In genomic region chr3:50239649-50240048, GRCh38 we compare ENCODE assay signal across 11 cellular contexts. TPM values are rescaled to one million over a fixed set of nuclear protein-coding genes. Genes with fewer than 3 reads are reported as not detected.
A peak's percentile ranks its signal among the peaks of the same experiment; 100 is the strongest.
DNase-seq lines count a peak whose midpoint lies in the region; ATAC-seq, FAIRE-seq and TF ChIP-seq lines count a peak whose summit lies in the region.
"Had no signal": no experiment of that assay in that cellular context is flagged by ENCODE, and none has a peak within 500 bp of the region (broad histone marks: within the 10 kb centered on the region; RNA-seq: fewer than 3 reads in every experiment).

No MANE protein-coding gene starts in this region.

- peaks cover 21% of the 10 kb centered on the region; the same call in 1 of the 2 replicates for H3K23me2 ChIP-seq in H1 (ENCODE audit: low read depth, low read length)

- no peak overlapping the region for H2AFZ ChIP-seq in H1 (ENCODE audit: low read length)

- no peaks in the 10 kb centered on the region for H3K9me3 ChIP-seq in CD8-positive, alpha-beta T cell (ENCODE audit: low read length)
- no peaks in the 10 kb centered on the region for H3K9me3 ChIP-seq in Peyer's patch
- H3K9me3 ChIP-seq in H1 (ENCODE audit: insufficient read depth in 2 of 2, low read depth in 1 of 2, low read length in 1 of 2) = no peaks in the 10 kb centered on the region
- no peaks in the 10 kb centered on the region for H3K9me3 ChIP-seq in prostate gland
- H3K9me3 ChIP-seq in SJCRH30 (replicated peaks) = no peaks in the 10 kb centered on the region
- no peaks in the 10 kb centered on the region for H3K9me3 ChIP-seq in MG63

- peak overlapping the region; percentile 96 for H3K27ac Mint-ChIP-seq in CD8-positive, alpha-beta T cell

- TF ChIP-seq EP300 in H1 (IDR thresholded peaks at IDR 0.05; ENCODE audit: borderline replicate concordance in 1 of 2, low read depth in 2 of 2, low read length in 2 of 2) = no peak

- POLR2A ChIA-PET in CD8-positive, alpha-beta T cell (lab: Charles Lee) = no interaction called here
- POLR2A ChIA-PET in H1 (lab: Charles Lee; ENCODE audit: partially characterized antibody) = interaction anchor here (1.1 to 3.4 kb wide), 5 partner anchors 11 to 44 kb away, joined by 3 to 41 read pairs (median 9); no protein-coding TSS in a partner anchor
- POLR2A ChIA-PET in HEK293T (lab: Yijun Ruan, JAX) = interaction anchor here (1.0 kb wide), 1 partner anchor 11 kb away, joined by 3 read pairs; no protein-coding TSS in a partner anchor

- no peak for DNase-seq in CD8-positive, alpha-beta T cell
- DNase-seq in Peyer's patch (no peak), H1 (ENCODE audit: low read depth in 1 of 2, low spot score in 2 of 2) (no peak), prostate gland (ENCODE audit: low spot score) (no peak), HEK293T (ENCODE audit: extremely low spot score) (no peak), SJCRH30 (no peak), MG63 (no peak)
- DNase-seq: head of caudate nucleus, NCI-H1417 treated with DMSO at 0.1 percent for 48 hours, posterior cingulate gyrus had no signal

- no peak overlapping the region for H3K23ac ChIP-seq in H1 (ENCODE audit: insufficient read length)

- H4K8ac ChIP-seq in H1 (ENCODE audit: extremely low read depth, insufficient read depth, low read length) = no peak overlapping the region

- H3K36me3 Mint-ChIP-seq in CD8-positive, alpha-beta T cell = peaks cover 49% of the 10 kb centered on the region

- no peak for FAIRE-seq in H1 (lab: Jason Lieb, UNC)

- peak overlapping the region; percentile 96 for H3K4me3 Mint-ChIP-seq in CD8-positive, alpha-beta T cell

- peaks cover 13% of the 10 kb centered on the region for H3K36me3 ChIP-seq in CD8-positive, alpha-beta T cell (ENCODE audit: insufficient read depth, low read length)
- H3K36me3 ChIP-seq in Peyer's patch = peaks cover 0 to 2% (median 0%) of the 10 kb centered on the region in 3 donors
- peaks cover 0 to 3% (median 0%) of the 10 kb centered on the region in 4 experiments; a peak in 1 of 8 replicates for H3K36me3 ChIP-seq in H1 (ENCODE audit: control insufficient read depth in 2 of 4, insufficient read depth in 4 of 4, low read length in 3 of 4)
- no peaks in the 10 kb centered on the region for H3K36me3 ChIP-seq in prostate gland
- H3K36me3 ChIP-seq in SJCRH30 = no peaks in the 10 kb centered on the region
- H3K36me3 ChIP-seq in MG63 = no peaks in the 10 kb centered on the region

- H4K91ac ChIP-seq in H1 (replicated peaks; ENCODE audit: insufficient read length, low read length) = no peak overlapping the region

- H3K56ac ChIP-seq in H1 (replicated peaks; ENCODE audit: insufficient read length, low read depth, low read length) = no peak overlapping the region

- peak overlapping the region; percentile 56; the same call in 1 of the 2 replicates for H2BK20ac ChIP-seq in H1 (ENCODE audit: low read length)

- no peaks in the 10 kb centered on the region for H3K27me3 Mint-ChIP-seq in CD8-positive, alpha-beta T cell (ENCODE audit: low read depth)

- H3K27ac ChIP-seq in CD8-positive, alpha-beta T cell (ENCODE audit: low read depth, low read length) = no peak overlapping the region
- H3K27ac ChIP-seq in Peyer's patch = peak overlapping the region in 3 of 4 donors; percentile 93 to 95 (median 94)
- no peak overlapping the region for H3K27ac ChIP-seq in H1 (ENCODE audit: low read depth, low read length)
- peak overlapping the region; percentile 84 to 89 for H3K27ac ChIP-seq in prostate gland
- H3K27ac ChIP-seq in SJCRH30 = no peak overlapping the region

- 0 out of 4 replicates have a peak, but pooled peaks of 1 of the 2 experiments have one; percentile 8 for TF ChIP-seq RAD21 in H1 (IDR thresholded peaks at IDR 0.05 in 1 of 2, conservative IDR thresholded peaks at IDR 0.05 in 1 of 2; ENCODE audit: low read depth in 2 of 2, low read length in 2 of 2)

- H2AK5ac ChIP-seq in H1 (ENCODE audit: low read depth, low read length) = no peak overlapping the region

- H3K18ac ChIP-seq in H1 (ENCODE audit: extremely low read depth, low read length) = peak overlapping the region; percentile 62; the same call in 1 of the 2 replicates

- no peak overlapping the region for H3K4ac ChIP-seq in H1 (replicated peaks; ENCODE audit: insufficient read length, low read depth, low read length)

- 0 out of 2 replicates have a peak overlapping the region, but pooled peaks have one; percentile 18 for H2BK5ac ChIP-seq in H1 (ENCODE audit: low read depth, low read length)

- no peak overlapping the region for H3K14ac ChIP-seq in H1 (ENCODE audit: insufficient read length)

- no peak overlapping the region for H3K4me3 ChIP-seq in CD8-positive, alpha-beta T cell (ENCODE audit: low read depth, low read length)
- no peak overlapping the region for H3K4me3 ChIP-seq in Peyer's patch
- H3K4me3 ChIP-seq in H1 (ENCODE audit: extremely low read depth in 1 of 4, insufficient read depth in 2 of 4, low read depth in 3 of 4, low read length in 4 of 4) = 0 out of 8 replicates have a peak overlapping the region, but pooled peaks of 1 of the 4 experiments have one; percentile 14
- H3K4me3 ChIP-seq in prostate gland = no peak overlapping the region
- no peak overlapping the region for H3K4me3 ChIP-seq in SJCRH30
- no peak overlapping the region for H3K4me3 ChIP-seq in MG63

- 0 out of 2 replicates have a peak overlapping the region, but pooled peaks have one; percentile 31 for H2BK15ac ChIP-seq in H1 (ENCODE audit: low read length)

- no peaks in the 10 kb centered on the region for H3K9me3 Mint-ChIP-seq in CD8-positive, alpha-beta T cell

- TF ChIP-seq POLR2A in Peyer's patch (IDR thresholded peaks at IDR 0.05) (no peak), H1 (IDR thresholded peaks at IDR 0.05; ENCODE audit: control extremely low read depth in 1 of 2, low read depth in 2 of 2, low read length in 2 of 2) (no peak), prostate gland (IDR thresholded peaks at IDR 0.05) (no peak)

- no peak for ATAC-seq in CD8-positive, alpha-beta T cell
- ATAC-seq in HG03039 (IDR thresholded peaks at IDR 0.05; ENCODE audit: unreplicated experiment) = no peak

- H3K9ac ChIP-seq in H1 (replicated peaks in 1 of 4; ENCODE audit: extremely low read depth in 1 of 4, low read depth in 3 of 4, low read length in 3 of 4) = no peak overlapping the region

- no peak overlapping the region for H4K5ac ChIP-seq in H1 (ENCODE audit: insufficient read length, low read depth, low read length)

- CTCF ChIA-PET in CD8-positive, alpha-beta T cell (lab: Charles Lee) = interaction anchor here (3.0 to 13.6 kb wide), 3 partner anchors 12 to 45 kb away, joined by 12 to 257 read pairs (median 16); no protein-coding TSS in a partner anchor
- CTCF ChIA-PET in H1 (lab: Charles Lee; ENCODE audit: partially characterized antibody) (interaction anchor here (1.7 to 53.5 kb wide), 4 partner anchors 18 to 116 kb away, joined by 5 to 2149 read pairs (median 1135); partner anchors contain the start of genes GNAI2, GNAT1, LSMEM2 and SEMA3B), HEK293T (lab: Yijun Ruan, JAX) (no interaction called here)

- no peaks in the 10 kb centered on the region for H3K27me3 ChIP-seq in CD8-positive, alpha-beta T cell (ENCODE audit: insufficient read depth, low read length)
- H3K27me3 ChIP-seq in Peyer's patch (no peaks in the 10 kb centered on the region), H1 (replicated peaks in 1 of 4; ENCODE audit: control insufficient read depth in 3 of 4, extremely low read depth in 1 of 4, insufficient read depth in 3 of 4, low read length in 3 of 4) (no peaks in the 10 kb centered on the region), prostate gland (replicated peaks; ENCODE audit: insufficient read depth) (no peaks in the 10 kb centered on the region), SJCRH30 (no peaks in the 10 kb centered on the region), MG63 (no peaks in the 10 kb centered on the region)

- peaks cover 23% of the 10 kb centered on the region for H3K79me1 ChIP-seq in H1 (ENCODE audit: low read depth, low read length)

- peak overlapping the region; percentile 33 to 96; a peak in 3 of 4 replicates for H3K4me2 ChIP-seq in H1 (ENCODE audit: insufficient read depth in 1 of 2, low read depth in 2 of 2, low read length in 2 of 2)

- no peak overlapping the region for H2BK120ac ChIP-seq in H1 (replicated peaks; ENCODE audit: low read depth, low read length)

- peaks cover 15 to 41% of the 10 kb centered on the region in 2 experiments for H4K20me1 ChIP-seq in H1 (replicated peaks in 1 of 2; ENCODE audit: control insufficient read depth in 1 of 2, insufficient read depth in 2 of 2, low read length in 2 of 2)

- H2BK12ac ChIP-seq in H1 (ENCODE audit: low read depth, low read length) = 0 out of 2 replicates have a peak overlapping the region, but pooled peaks have one; percentile 31

- H3K4me1 Mint-ChIP-seq in CD8-positive, alpha-beta T cell (ENCODE audit: low read depth) = peaks cover 62% of the 10 kb centered on the region

- intact Hi-C loops in CD8-positive, alpha-beta T cell (cut with DNase I, micrococcal nuclease) = loop anchor here (5.0 to 10.0 kb wide), 5 partner anchors 98 to 1145 kb away; partner anchors contain the start of genes APEH (in 1 of the 2), CYB561D2 (in 1 of the 2), MANF (in 1 of the 2) and NPRL2 (in 1 of the 2)
- intact Hi-C loops in prostate gland (cut with DNase I) = loop anchor here (5.0 kb wide), 1 partner anchor 83 kb away; the partner anchor contains the start of gene HYAL2

- peaks cover 72% of the 10 kb centered on the region for H3K4me1 ChIP-seq in CD8-positive, alpha-beta T cell (ENCODE audit: insufficient read depth, low read length)
- H3K4me1 ChIP-seq in Peyer's patch (peaks cover 4 to 77% (median 63%) of the 10 kb centered on the region in 4 donors), H1 (replicated peaks in 1 of 4; ENCODE audit: control insufficient read depth in 3 of 4, insufficient read depth in 4 of 4, low read length in 3 of 4) (peaks cover 6 to 67% (median 61%) of the 10 kb centered on the region in 4 experiments), prostate gland (replicated peaks) (peaks cover 25% of the 10 kb centered on the region), SJCRH30 (peaks cover 3% of the 10 kb centered on the region; the same call in 1 of the 2 replicates)

- 71% methylated on average over 4 of the region's 4 CpGs; no CpG with 5 or more reads in 1 of the 2 experiments for WGBS in H1 (ENCODE audit: extremely low coverage in 1 of 2, insufficient coverage in 1 of 2, insufficient read length in 1 of 2, insufficient replicate concordance in 2 of 2, low coverage in 1 of 2, low lambda C conversion rate in 2 of 2, missing lambda C conversion rate in 1 of 2), 2 experiments
- 77% methylated on average over 4 of the region's 4 CpGs for WGBS in prostate gland

- TF ChIP-seq CTCF in CD8-positive, alpha-beta T cell (IDR thresholded peaks at IDR 0.05) = no peak
- TF ChIP-seq CTCF in Peyer's patch (IDR thresholded peaks at IDR 0.05) (no peak), H1 (IDR thresholded peaks at IDR 0.05; ENCODE audit: control extremely low read depth in 1 of 3, insufficient read depth in 1 of 3, low read depth in 1 of 3, low read length in 3 of 3) (peak in 1 of 3 experiments; percentile 12; a peak in 1 of 4 replicates), prostate gland (IDR thresholded peaks at IDR 0.05) (no peak)

- H3K79me2 ChIP-seq in H1 (ENCODE audit: control insufficient read depth in 1 of 2, insufficient read depth in 2 of 2, low read length in 2 of 2) = peaks cover 33 to 82% of the 10 kb centered on the region in 2 experiments

RNA-seq across cellular contexts. Expression of gene GNAI2, which starts 3.6 kb away (rescaled TPM):
- total RNA-seq in CD8-positive, alpha-beta T cell = 100 to 1,000 TPM; 185 to 192 TPM
- total RNA-seq in Peyer's patch (100 to 1,000 TPM in 2 of 4 donors, 10 to 100 TPM in 2; 71.8 to 178 (median 98.4) TPM), prostate gland (100 to 1,000 TPM; 118 to 301 TPM)
- 168 and 169 TPM in 2 replicates for total RNA-seq in H1 (2021; fragmentation: NEBNext Ultra II Directional; extraction: Animal tissue kit (Norgen Biotek cat#: 25700))
- polyA plus RNA-seq in H1 (2011; rRNA removed) = 516 and 539 TPM in 2 replicates
- polyA plus RNA-seq in H1 (2011; cell fraction: cytosol; rRNA removed) = 378 TPM
- 319 TPM for polyA plus RNA-seq in H1 (2011; cell fraction: nucleus; rRNA removed)
- polyA plus RNA-seq in H1 (2012, experiment 1 of 2) = 135 to 260 TPM (median 228 TPM) in 4 replicates
- polyA plus RNA-seq in H1 (2012, experiment 2 of 2) = 195 TPM
- 215 TPM for polyA plus RNA-seq in H1 (2013, experiment 1 of 2)
- polyA plus RNA-seq in H1 (2013, experiment 2 of 2) = 242 TPM
- polyA minus RNA-seq in H1 (2011; rRNA and poly(A)+ RNA removed) = 310 and 337 TPM in 2 replicates
- polyA minus RNA-seq in H1 (2011; cell fraction: cytosol; rRNA and poly(A)+ RNA removed) = 106 TPM
- 98.5 TPM for polyA minus RNA-seq in H1 (2011; cell fraction: nucleus; rRNA and poly(A)+ RNA removed)
- total RNA-seq in SJCRH30 (2014; rRNA removed; shearing (Covaris generic)) = 63.8 and 64.7 TPM in 2 replicates
- total RNA-seq in MG63 (2014; rRNA removed; shearing (Covaris generic); ENCODE audit: low replicate concordance) = 73.9 and 114 TPM in 2 replicates

RNA-seq across cellular contexts. Expression of gene SEMA3B, which starts 29.3 kb away (rescaled TPM):
- total RNA-seq in CD8-positive, alpha-beta T cell = 1 to 10 TPM; 1.4 to 1.6 TPM
- total RNA-seq in Peyer's patch (100 to 1,000 TPM in 3 of 4 donors, 10 to 100 TPM in 1; 56.1 to 367 (median 267) TPM), prostate gland (10 to 100 TPM in 1 of 2 donors, 1 to 10 TPM in 1; 8.7 to 32.0 TPM)
- 4.7 and 4.8 TPM in 2 replicates for total RNA-seq in H1 (2021; fragmentation: NEBNext Ultra II Directional; extraction: Animal tissue kit (Norgen Biotek cat#: 25700))
- polyA plus RNA-seq in H1 (2011; rRNA removed) = 3.0 and 7.1 TPM in 2 replicates
- 7.4 TPM for polyA plus RNA-seq in H1 (2011; cell fraction: cytosol; rRNA removed)
- polyA plus RNA-seq in H1 (2011; cell fraction: nucleus; rRNA removed) = 37.5 TPM
- polyA plus RNA-seq in H1 (2012, experiment 1 of 2) = 3.1 to 6.7 TPM (median 5.4 TPM) in 4 replicates
- 2.1 TPM for polyA plus RNA-seq in H1 (2012, experiment 2 of 2)
- polyA plus RNA-seq in H1 (2013, experiment 1 of 2) = 2.4 TPM
- 2.4 TPM for polyA plus RNA-seq in H1 (2013, experiment 2 of 2)
- polyA minus RNA-seq in H1 (2011; rRNA and poly(A)+ RNA removed) = 1.2 and 1.4 TPM in 2 replicates
- 9.0 TPM for polyA minus RNA-seq in H1 (2011; cell fraction: cytosol; rRNA and poly(A)+ RNA removed)
- polyA minus RNA-seq in H1 (2011; cell fraction: nucleus; rRNA and poly(A)+ RNA removed) = 6.6 TPM
- total RNA-seq in SJCRH30 (2014; rRNA removed; shearing (Covaris generic)) = 3.3 and 4.8 TPM in 2 replicates
- total RNA-seq in MG63 (2014; rRNA removed; shearing (Covaris generic); ENCODE audit: low replicate concordance) = 9.7 and 13.4 TPM in 2 replicates

RNA-seq across cellular contexts. Expression of gene SLC38A3, which starts 34.6 kb away (rescaled TPM):
- total RNA-seq in CD8-positive, alpha-beta T cell = 1 to 10 TPM; 4.8 to 7.2 TPM
- total RNA-seq in Peyer's patch (1 to 10 TPM in 1 of 4 donors, not detected in 3; 1.3 TPM), prostate gland (1 to 10 TPM in 1 of 2 donors, under 1 TPM in 1; 0.41 to 4.0 TPM)
- 0.57 and 1.2 TPM in 2 replicates for total RNA-seq in H1 (2021; fragmentation: NEBNext Ultra II Directional; extraction: Animal tissue kit (Norgen Biotek cat#: 25700))
- 3.7 and 4.7 TPM in 2 replicates for polyA plus RNA-seq in H1 (2011; rRNA removed)
- polyA plus RNA-seq in H1 (2011; cell fraction: cytosol; rRNA removed) = 2.0 TPM
- 10.8 TPM for polyA plus RNA-seq in H1 (2011; cell fraction: nucleus; rRNA removed)
- polyA plus RNA-seq in H1 (2012, experiment 1 of 2) = 0.87 to 1.5 TPM (median 1.1 TPM) in 4 replicates
- polyA plus RNA-seq in H1 (2012, experiment 2 of 2) = 0.85 TPM
- 1.2 TPM for polyA plus RNA-seq in H1 (2013, experiment 1 of 2)
- polyA plus RNA-seq in H1 (2013, experiment 2 of 2) = 1.0 TPM
- 1.5 and 2.5 TPM in 2 replicates for polyA minus RNA-seq in H1 (2011; rRNA and poly(A)+ RNA removed)
- polyA minus RNA-seq in H1 (2011; cell fraction: cytosol; rRNA and poly(A)+ RNA removed) = 0.88 TPM
- polyA minus RNA-seq in H1 (2011; cell fraction: nucleus; rRNA and poly(A)+ RNA removed) = 1.9 TPM
- 1.4 and 2.9 TPM in 2 replicates for total RNA-seq in SJCRH30 (2014; rRNA removed; shearing (Covaris generic))
- not detected in 2 replicates for total RNA-seq in MG63 (2014; rRNA removed; shearing (Covaris generic); ENCODE audit: low replicate concordance)

RNA-seq across cellular contexts. Expression of gene LSMEM2, which starts 39.2 kb away (rescaled TPM):
- total RNA-seq in CD8-positive, alpha-beta T cell = not detected
- not detected for total RNA-seq in Peyer's patch
- total RNA-seq in H1 (2021; fragmentation: NEBNext Ultra II Directional; extraction: Animal tissue kit (Norgen Biotek cat#: 25700)) = 0.57 and 0.58 TPM in 2 replicates
- polyA plus RNA-seq in H1 (2011; rRNA removed) = 0.68 and 0.94 TPM in 2 replicates
- 0.74 TPM for polyA plus RNA-seq in H1 (2011; cell fraction: cytosol; rRNA removed)
- 1.1 TPM for polyA plus RNA-seq in H1 (2011; cell fraction: nucleus; rRNA removed)
- polyA plus RNA-seq in H1 (2012, experiment 1 of 2) = 0.37 to 0.74 TPM (median 0.57 TPM) in 4 replicates
- polyA plus RNA-seq in H1 (2012, experiment 2 of 2) = 0.38 TPM
- 0.20 TPM for polyA plus RNA-seq in H1 (2013, experiment 1 of 2)
- polyA plus RNA-seq in H1 (2013, experiment 2 of 2) = 0.15 TPM
- 0.63 and 0.69 TPM in 2 replicates for polyA minus RNA-seq in H1 (2011; rRNA and poly(A)+ RNA removed)
- not detected for polyA minus RNA-seq in H1 (2011; cell fraction: cytosol; rRNA and poly(A)+ RNA removed)
- not detected for polyA minus RNA-seq in H1 (2011; cell fraction: nucleus; rRNA and poly(A)+ RNA removed)
- total RNA-seq in prostate gland = not detected
- total RNA-seq in SJCRH30 (2014; rRNA removed; shearing (Covaris generic)) = not detected in 2 replicates
- total RNA-seq in MG63 (2014; rRNA removed; shearing (Covaris generic); ENCODE audit: low replicate concordance) = not detected in 2 replicates

RNA-seq across cellular contexts. Expression of gene GNAT1, which starts 48.2 kb away (rescaled TPM):
- under 1 TPM; 0.28 to 0.30 TPM for total RNA-seq in CD8-positive, alpha-beta T cell
- total RNA-seq in Peyer's patch (not detected), prostate gland (not detected)
- not detected in 2 replicates for total RNA-seq in H1 (2021; fragmentation: NEBNext Ultra II Directional; extraction: Animal tissue kit (Norgen Biotek cat#: 25700))
- 0.08 and 0.20 TPM in 2 replicates for polyA plus RNA-seq in H1 (2011; rRNA removed)
- 0.10 TPM for polyA plus RNA-seq in H1 (2011; cell fraction: cytosol; rRNA removed)
- 0.19 TPM for polyA plus RNA-seq in H1 (2011; cell fraction: nucleus; rRNA removed)
- 0.32 to 0.39 TPM in 2 of 4 replicates, not detected in the others for polyA plus RNA-seq in H1 (2012, experiment 1 of 2)
- not detected for polyA plus RNA-seq in H1 (2012, experiment 2 of 2)
- 0.12 TPM for polyA plus RNA-seq in H1 (2013, experiment 1 of 2)
- polyA plus RNA-seq in H1 (2013, experiment 2 of 2) = 0.18 TPM
- 0.13 and 0.15 TPM in 2 replicates for polyA minus RNA-seq in H1 (2011; rRNA and poly(A)+ RNA removed)
- polyA minus RNA-seq in H1 (2011; cell fraction: cytosol; rRNA and poly(A)+ RNA removed) = not detected
- polyA minus RNA-seq in H1 (2011; cell fraction: nucleus; rRNA and poly(A)+ RNA removed) = not detected
- total RNA-seq in SJCRH30 (2014; rRNA removed; shearing (Covaris generic)) = 0.14 TPM in 1 of 2 replicates, not detected in the other
- not detected in 2 replicates for total RNA-seq in MG63 (2014; rRNA removed; shearing (Covaris generic); ENCODE audit: low replicate concordance)

Comparison
In these comparisons a context has a peak if more than half of its experiments do, and no peak if none do; other contexts are left out.
1. H3K27ac ChIP-seq: peak in Peyer's patch (3 of 4) and prostate gland (2 of 2); none in CD8-positive, alpha-beta T cell (single experiment), H1 (single experiment) and SJCRH30 (single experiment).